8 cellular contexts compared by ENCODE assay signal in the genomic region with DNA sequence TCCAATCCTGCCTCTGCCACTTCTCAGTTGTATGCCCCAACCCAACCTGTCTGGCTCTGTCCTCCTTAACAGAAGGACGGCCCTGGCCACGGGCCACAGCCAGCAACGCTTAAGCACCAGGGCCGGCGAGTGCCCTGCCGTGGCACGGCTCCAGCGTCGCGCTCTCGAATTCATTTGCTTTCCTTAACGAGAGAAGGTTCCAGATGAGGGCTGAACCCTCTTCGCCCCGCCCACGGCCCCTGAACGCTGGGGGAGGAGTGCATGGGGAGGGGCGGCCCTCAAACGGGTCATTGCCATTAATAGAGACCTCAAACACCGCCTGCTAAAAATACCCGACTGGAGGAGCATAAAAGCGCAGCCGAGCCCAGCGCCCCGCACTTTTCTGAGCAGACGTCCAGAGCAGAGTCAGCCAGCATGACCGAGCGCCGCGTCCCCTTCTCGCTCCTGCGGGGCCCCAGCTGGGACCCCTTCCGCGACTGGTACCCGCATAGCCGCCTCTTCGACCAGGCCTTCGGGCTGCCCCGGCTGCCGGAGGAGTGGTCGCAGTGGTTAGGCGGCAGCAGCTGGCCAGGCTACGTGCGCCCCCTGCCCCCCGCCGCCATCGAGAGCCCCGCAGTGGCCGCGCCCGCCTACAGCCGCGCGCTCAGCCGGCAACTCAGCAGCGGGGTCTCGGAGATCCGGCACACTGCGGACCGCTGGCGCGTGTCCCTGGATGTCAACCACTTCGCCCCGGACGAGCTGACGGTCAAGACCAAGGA.
DNase-seq lines count a peak whose midpoint lies in the region; ATAC-seq and TF ChIP-seq lines count a peak whose summit lies in the region.

TSS of gene HSPB1 (plus strand) at position 375 of the 758 bp plus-strand sequence. CDS start at position 415, 40 bp downstream.

- H3K4me3 ChIP-seq in coronary artery, result peak within 1 kb of the TSS; percentile 82

- no peak for TF ChIP-seq CTCF in coronary artery (IDR thresholded peaks at IDR 0.05)

- H3K27ac ChIP-seq in coronary artery, result peak within 1 kb of the TSS; percentile 95 to 99

- DNase-seq in NCI-H446 (lab: John Stamatoyannopoulos, UW) (peak; percentile 49 to 92), coronary artery (ENCODE audit: low spot score) (peak; percentile 99), kidney tubule cell (ENCODE audit: low spot score) (peak; percentile 92), NAMALWA (ENCODE audit: low spot score) (no peak)
- DNase-seq in activated CD4-positive, alpha-beta T cell treated with anti-CD3 and anti-CD28 coated beads for 4 hours, result peak; percentile 70 to 74
- DNase-seq in stimulated activated CD4-positive, alpha-beta T cell treated with anti-CD3 and anti-CD28 coated beads, Interleukin-15, amount 100 ng/mL, for 24 hours, result peak; percentile 51

- ATAC-seq in GM18502 (IDR thresholded peaks at IDR 0.05; ENCODE audit: poor library complexity, unreplicated experiment) (peak; percentile 76), HG03108 (IDR thresholded peaks at IDR 0.05; ENCODE audit: unreplicated experiment) (peak; percentile 48)
